In genomic region chr15:80568298-80568697, GRCh38 we compare ENCODE assay signal across 15 cellular contexts.
DNase-seq lines count a peak whose midpoint lies in the region; ATAC-seq and TF ChIP-seq lines count a peak whose summit lies in the region.
"Had no signal": no experiment of that assay in that cellular context is flagged by ENCODE, and none has a peak within 500 bp of the region (broad histone marks: within the 10 kb centered on the region; RNA-seq: fewer than 3 reads in every experiment).

No MANE protein-coding gene starts in this region.

- H3K36me3 ChIP-seq in brain microvascular endothelial cell (replicated peaks) (peaks cover 12% of the 10 kb centered on the region), thoracic aorta (no peaks in the 10 kb centered on the region), heart right ventricle (no peaks in the 10 kb centered on the region)
- H3K36me3 ChIP-seq: Peyer's patch, suprapubic skin had no signal

- intact Hi-C loops in heart right ventricle (cut with DNase I) = loop anchor here (5.0 to 10.0 kb wide), 5 partner anchors 111 to 404 kb away; partner anchors contain the start of gene CEMIP (in 5 of the 10)

- peak; percentile 39 for ATAC-seq in activated CD8-positive, alpha-beta memory T cell treated with anti-CD3 and anti-CD28 coated beads, Interleukin-2, amount 10 ng/mL, durations not matched to agents 7 days and 5 days
- ATAC-seq in thoracic aorta (ENCODE audit: insufficient number of reproducible peaks, low FRiP score, low read depth) (peak; percentile 23), heart right ventricle (no peak)
- ATAC-seq: activated naive CD8-positive, alpha-beta T cell treated with anti-CD3 and anti-CD28 coated beads, Interleukin-2, amount 50 U/mL, for 24 hours had no signal

- peaks cover 18% of the 10 kb centered on the region for H3K27me3 Mint-ChIP-seq in activated CD8-positive, alpha-beta memory T cell treated with anti-CD3 and anti-CD28 coated beads, Interleukin-2, amount 10 ng/mL, durations not matched to agents 7 days and 5 days

- peaks cover 12% of the 10 kb centered on the region for H3K4me1 Mint-ChIP-seq in activated CD8-positive, alpha-beta memory T cell treated with anti-CD3 and anti-CD28 coated beads, Interleukin-2, amount 10 ng/mL, durations not matched to agents 7 days and 5 days
- H3K4me1 Mint-ChIP-seq: activated naive CD8-positive, alpha-beta T cell treated with anti-CD3 and anti-CD28 coated beads, Interleukin-2, amount 50 U/mL, for 24 hours; CD4-positive, alpha-beta memory T cell had no signal

- no peak overlapping the region for H3K27ac Mint-ChIP-seq in activated CD8-positive, alpha-beta memory T cell treated with anti-CD3 and anti-CD28 coated beads, Interleukin-2, amount 10 ng/mL, durations not matched to agents 7 days and 5 days
- H3K27ac Mint-ChIP-seq: activated naive CD8-positive, alpha-beta T cell treated with anti-CD3 and anti-CD28 coated beads, Interleukin-2, amount 50 U/mL, for 24 hours; activated T-cell treated with anti-CD3 and anti-CD28 coated beads, Interleukin-2, amount 50 U/mL, for 24 hours; CD4-positive, alpha-beta memory T cell had no signal

- H3K27me3 ChIP-seq in brain microvascular endothelial cell (replicated peaks) (no peaks in the 10 kb centered on the region), thoracic aorta (replicated peaks; ENCODE audit: insufficient read depth) (no peaks in the 10 kb centered on the region), heart right ventricle (peaks cover 0 to 9% (median 0%) of the 10 kb centered on the region in 7 donors)
- H3K27me3 ChIP-seq: Peyer's patch, suprapubic skin had no signal

- 72 to 81% methylated on average over 8 of the region's 8 CpGs for WGBS in heart right ventricle, 2 donors

- DNase-seq in activated CD8-positive, alpha-beta memory T cell treated with anti-CD3 and anti-CD28 coated beads, Interleukin-2, amount 10 ng/mL, durations not matched to agents 7 days and 5 days = no peak
- DNase-seq in activated CD8-positive, alpha-beta memory T cell treated with anti-CD3 and anti-CD28 coated beads, Interleukin-2, amount 50 U/mL, for 48 hours = no peak
- DNase-seq in brain microvascular endothelial cell (peak; percentile 53), foreskin fibroblast (peak; percentile 18 to 43), thoracic aorta (ENCODE audit: low spot score) (no peak), activated T-cell treated with anti-CD3 and anti-CD28 coated beads for 4 hours (no peak), heart right ventricle (no peak), NCI-H1105 (lab: John Stamatoyannopoulos, UW) (no peak)
- DNase-seq: activated T-cell treated with anti-CD3 and anti-CD28 coated beads, Interleukin-2, amount 50 U/mL, for 24 hours; NCI-H2029 treated with DMSO at 0.1 percent for 48 hours had no signal

- H3K4me3 Mint-ChIP-seq in activated CD8-positive, alpha-beta memory T cell treated with anti-CD3 and anti-CD28 coated beads, Interleukin-2, amount 10 ng/mL, durations not matched to agents 7 days and 5 days = no peak overlapping the region
- H3K4me3 Mint-ChIP-seq: activated naive CD8-positive, alpha-beta T cell treated with anti-CD3 and anti-CD28 coated beads, Interleukin-2, amount 50 U/mL, for 24 hours; activated T-cell treated with anti-CD3 and anti-CD28 coated beads, Interleukin-2, amount 50 U/mL, for 24 hours; CD4-positive, alpha-beta memory T cell; nephron had no signal

- H3K9me3 ChIP-seq in thoracic aorta (no peaks in the 10 kb centered on the region), heart right ventricle (no peaks in the 10 kb centered on the region)
- H3K9me3 ChIP-seq: Peyer's patch, suprapubic skin had no signal

- H3K4me1 ChIP-seq in thoracic aorta (ENCODE audit: control insufficient read depth in 1 of 2, low read depth in 2 of 2) (peaks cover 0 to 3% of the 10 kb centered on the region in 2 donors), heart right ventricle (peaks cover 0 to 8% (median 0%) of the 10 kb centered on the region in 9 donors)
- H3K4me1 ChIP-seq: Peyer's patch had no signal

- in situ Hi-C loops in brain microvascular endothelial cell (cut with HindIII; ENCODE audit: low pct_ligation_motif_present, low sequenced_read_pairs) = no loop called here

- H3K9me3 Mint-ChIP-seq in activated CD8-positive, alpha-beta memory T cell treated with anti-CD3 and anti-CD28 coated beads, Interleukin-2, amount 10 ng/mL, durations not matched to agents 7 days and 5 days (ENCODE audit: low read depth) = no peaks in the 10 kb centered on the region
- H3K9me3 Mint-ChIP-seq: activated naive CD8-positive, alpha-beta T cell treated with anti-CD3 and anti-CD28 coated beads, Interleukin-2, amount 50 U/mL, for 24 hours; activated T-cell treated with anti-CD3 and anti-CD28 coated beads, Interleukin-2, amount 50 U/mL, for 24 hours; CD4-positive, alpha-beta memory T cell; nephron had no signal

- no peak overlapping the region for H3K4me3 ChIP-seq in brain microvascular endothelial cell (ENCODE audit: low read depth, low read length)
- H3K4me3 ChIP-seq in foreskin fibroblast (ENCODE audit: low read depth in 1 of 2, low read length in 2 of 2) = no peak overlapping the region
- no peak overlapping the region for H3K4me3 ChIP-seq in thoracic aorta
- H3K4me3 ChIP-seq in heart right ventricle = no peak overlapping the region
- H3K4me3 ChIP-seq: Peyer's patch, suprapubic skin had no signal

- TF ChIP-seq CTCF in brain microvascular endothelial cell (IDR thresholded peaks at IDR 0.05; ENCODE audit: low read depth, low read length, missing control alignments) (no peak), foreskin fibroblast (IDR thresholded peaks at IDR 0.05; ENCODE audit: low read depth, low read length) (no peak), thoracic aorta (IDR thresholded peaks at IDR 0.05) (no peak), heart right ventricle (IDR thresholded peaks at IDR 0.05) (no peak)

- H3K27ac ChIP-seq in brain microvascular endothelial cell (no peak overlapping the region), thoracic aorta (no peak overlapping the region), heart right ventricle (no peak overlapping the region)
- H3K27ac ChIP-seq: Peyer's patch, suprapubic skin had no signal

- no peaks in the 10 kb centered on the region for H3K36me3 Mint-ChIP-seq in activated CD8-positive, alpha-beta memory T cell treated with anti-CD3 and anti-CD28 coated beads, Interleukin-2, amount 10 ng/mL, durations not matched to agents 7 days and 5 days
- H3K36me3 Mint-ChIP-seq: CD4-positive, alpha-beta memory T cell had no signal

- CTCF ChIA-PET in activated CD8-positive, alpha-beta memory T cell treated with anti-CD3 and anti-CD28 coated beads, Interleukin-2, amount 10 ng/mL, durations not matched to agents 7 days and 5 days (lab: Charles Lee) = interaction anchor here (1.6 to 3.7 kb wide), 3 partner anchors 208 to 698 kb away, joined by 4 to 34 read pairs (median 9); no protein-coding TSS in a partner anchor

Comparison
In these comparisons a context has a peak if more than half of its experiments do, and no peak if none do; other contexts are left out.
1. ATAC-seq: peak in activated CD8-positive, alpha-beta memory T cell treated with anti-CD3 and anti-CD28 coated beads, Interleukin-2, amount 10 ng/mL, durations not matched to agents 7 days and 5 days (single experiment) and thoracic aorta (single experiment); none in heart right ventricle (0 of 8).
2. DNase-seq: peak in brain microvascular endothelial cell (single experiment) and foreskin fibroblast (2 of 2); none in activated CD8-positive, alpha-beta memory T cell treated with anti-CD3 and anti-CD28 coated beads, Interleukin-2, amount 10 ng/mL, durations not matched to agents 7 days and 5 days (single experiment), activated CD8-positive, alpha-beta memory T cell treated with anti-CD3 and anti-CD28 coated beads, Interleukin-2, amount 50 U/mL, for 48 hours (single experiment), thoracic aorta (single experiment), activated T-cell treated with anti-CD3 and anti-CD28 coated beads for 4 hours (single experiment), heart right ventricle (0 of 2) and NCI-H1105 (single experiment).